1 cellular context compared by ENCODE assay signal in the genomic region with DNA sequence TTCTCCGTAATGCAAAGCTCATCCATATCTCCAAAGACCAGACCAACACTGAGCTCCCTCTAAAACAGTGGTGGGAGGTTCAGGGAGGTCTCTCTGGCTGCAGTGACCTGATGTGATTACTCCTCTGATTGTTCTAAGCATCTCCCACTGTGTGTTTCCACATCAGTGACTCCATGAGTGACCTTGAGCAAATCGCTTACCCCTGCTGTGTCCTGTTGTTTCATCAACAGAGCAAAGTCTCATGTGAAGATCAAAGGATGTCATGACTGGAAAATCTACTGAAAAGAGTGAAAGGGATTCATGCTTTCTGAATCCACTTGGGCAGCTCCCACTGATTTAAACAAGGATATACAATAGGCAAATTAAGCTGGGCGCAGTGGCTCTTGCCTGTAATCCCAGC.
A peak's percentile ranks its signal among the peaks of the same experiment; 100 is the strongest.
TF ChIP-seq lines count a peak whose summit lies in the region.

No MANE protein-coding gene starts in this region.

TF ChIP-seq in HepG2, 621 proteins besides CTCF, POLR2A, EP300 and RAD21 (continued from another document and continues in another):
- TF ChIP-seq ZNF691 (CRISPR knock-in tag; IDR thresholded peaks at IDR 0.05; ENCODE audit: borderline replicate concordance, low read depth) (no peak), ZNF766 (CRISPR knock-in tag; IDR thresholded peaks at IDR 0.05; ENCODE audit: borderline replicate concordance) (no peak), TRIM22 (IDR thresholded peaks at IDR 0.05) (no peak), MEIS1 (CRISPR knock-in tag; IDR thresholded peaks at IDR 0.05; ENCODE audit: borderline replicate concordance) (no peak), MYC (CRISPR knock-in tag; IDR thresholded peaks at IDR 0.05; ENCODE audit: borderline replicate concordance) (no peak), ATF4 (CRISPR knock-in tag; IDR thresholded peaks at IDR 0.05) (peak in 1 of 2 experiments; percentile 77; a peak in 2 of 4 replicates), NCOA2 (CRISPR knock-in tag; IDR thresholded peaks at IDR 0.05) (peak; percentile 70; the same call in 1 of the 2 replicates), THRA (CRISPR knock-in tag; IDR thresholded peaks at IDR 0.05; ENCODE audit: borderline replicate concordance) (0 out of 2 replicates have a peak, but pooled peaks have one; percentile 43), ZUFSP (CRISPR knock-in tag; IDR thresholded peaks at IDR 0.05; ENCODE audit: borderline replicate concordance) (no peak), CENPX (CRISPR knock-in tag; IDR thresholded peaks at IDR 0.05) (no peak), MIXL1 (CRISPR knock-in tag; IDR thresholded peaks at IDR 0.05) (peak; percentile 91), JDP2 (CRISPR knock-in tag; IDR thresholded peaks at IDR 0.05; ENCODE audit: borderline replicate concordance) (no peak), ZGPAT (CRISPR knock-in tag; IDR thresholded peaks at IDR 0.05) (peak; percentile 81), FOXJ3 (CRISPR knock-in tag; IDR thresholded peaks at IDR 0.05; ENCODE audit: borderline replicate concordance) (no peak; the same call in 1 of the 2 replicates), ZNF850 (CRISPR knock-in tag; conservative IDR thresholded peaks at IDR 0.05) (no peak), NPAS2 (CRISPR knock-in tag; IDR thresholded peaks at IDR 0.05; ENCODE audit: borderline replicate concordance) (no peak), SETDB1 (CRISPR knock-in tag; IDR thresholded peaks at IDR 0.05; ENCODE audit: borderline replicate concordance) (no peak), ZNF772 (CRISPR knock-in tag; IDR thresholded peaks at IDR 0.05) (no peak), NR2F2 (IDR thresholded peaks at IDR 0.05; ENCODE audit: borderline replicate concordance, low read depth) (no peak), ZNF546 (CRISPR knock-in tag; conservative IDR thresholded peaks at IDR 0.05) (no peak), RBM22 (optimal IDR thresholded peaks at IDR 0.05; ENCODE audit: low read length) (no peak), TMF1 (CRISPR knock-in tag; IDR thresholded peaks at IDR 0.05; ENCODE audit: low read depth) (no peak), ATF3 (CRISPR knock-in tag; IDR thresholded peaks at IDR 0.05) (no peak), SMYD3 (CRISPR knock-in tag; IDR thresholded peaks at IDR 0.05) (no peak), ZMYM4 (CRISPR knock-in tag; IDR thresholded peaks at IDR 0.05) (no peak), KDM1A (CRISPR knock-in tag; IDR thresholded peaks at IDR 0.05) (peak; percentile 84), MIER3 (CRISPR knock-in tag; IDR thresholded peaks at IDR 0.05; ENCODE audit: borderline replicate concordance) (peak; percentile 87; the same call in 1 of the 2 replicates), YEATS2 (CRISPR knock-in tag; IDR thresholded peaks at IDR 0.05; ENCODE audit: borderline replicate concordance) (no peak), ZBED4 (CRISPR knock-in tag; IDR thresholded peaks at IDR 0.05; ENCODE audit: borderline replicate concordance) (no peak), PHF5A (CRISPR knock-in tag; IDR thresholded peaks at IDR 0.05; ENCODE audit: low read depth, unreplicated experiment) (peak; percentile 56), CBX5 (CRISPR knock-in tag; IDR thresholded peaks at IDR 0.05; ENCODE audit: borderline replicate concordance) (no peak)
- TF ChIP-seq, protein P1, sequence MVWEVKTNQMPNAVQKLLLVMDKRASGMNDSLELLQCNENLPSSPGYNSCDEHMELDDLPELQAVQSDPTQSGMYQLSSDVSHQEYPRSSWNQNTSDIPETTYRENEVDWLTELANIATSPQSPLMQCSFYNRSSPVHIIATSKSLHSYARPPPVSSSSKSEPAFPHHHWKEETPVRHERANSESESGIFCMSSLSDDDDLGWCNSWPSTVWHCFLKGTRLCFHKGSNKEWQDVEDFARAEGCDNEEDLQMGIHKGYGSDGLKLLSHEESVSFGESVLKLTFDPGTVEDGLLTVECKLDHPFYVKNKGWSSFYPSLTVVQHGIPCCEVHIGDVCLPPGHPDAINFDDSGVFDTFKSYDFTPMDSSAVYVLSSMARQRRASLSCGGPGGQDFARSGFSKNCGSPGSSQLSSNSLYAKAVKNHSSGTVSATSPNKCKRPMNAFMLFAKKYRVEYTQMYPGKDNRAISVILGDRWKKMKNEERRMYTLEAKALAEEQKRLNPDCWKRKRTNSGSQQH (CRISPR knock-in tag; IDR thresholded peaks at IDR 0.05; ENCODE audit: low read depth) = no peak
- TF ChIP-seq, protein P2, sequence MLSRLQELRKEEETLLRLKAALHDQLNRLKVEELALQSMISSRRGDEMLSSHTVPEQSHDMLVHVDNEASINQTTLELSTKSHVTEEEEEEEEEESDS (CRISPR knock-in tag; IDR thresholded peaks at IDR 0.05; ENCODE audit: borderline replicate concordance) = no peak
- TF ChIP-seq, protein P3, sequence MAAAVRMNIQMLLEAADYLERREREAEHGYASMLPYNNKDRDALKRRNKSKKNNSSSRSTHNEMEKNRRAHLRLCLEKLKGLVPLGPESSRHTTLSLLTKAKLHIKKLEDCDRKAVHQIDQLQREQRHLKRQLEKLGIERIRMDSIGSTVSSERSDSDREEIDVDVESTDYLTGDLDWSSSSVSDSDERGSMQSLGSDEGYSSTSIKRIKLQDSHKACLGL (CRISPR knock-in tag; IDR thresholded peaks at IDR 0.05) = no peak
- TF ChIP-seq, protein P4, sequence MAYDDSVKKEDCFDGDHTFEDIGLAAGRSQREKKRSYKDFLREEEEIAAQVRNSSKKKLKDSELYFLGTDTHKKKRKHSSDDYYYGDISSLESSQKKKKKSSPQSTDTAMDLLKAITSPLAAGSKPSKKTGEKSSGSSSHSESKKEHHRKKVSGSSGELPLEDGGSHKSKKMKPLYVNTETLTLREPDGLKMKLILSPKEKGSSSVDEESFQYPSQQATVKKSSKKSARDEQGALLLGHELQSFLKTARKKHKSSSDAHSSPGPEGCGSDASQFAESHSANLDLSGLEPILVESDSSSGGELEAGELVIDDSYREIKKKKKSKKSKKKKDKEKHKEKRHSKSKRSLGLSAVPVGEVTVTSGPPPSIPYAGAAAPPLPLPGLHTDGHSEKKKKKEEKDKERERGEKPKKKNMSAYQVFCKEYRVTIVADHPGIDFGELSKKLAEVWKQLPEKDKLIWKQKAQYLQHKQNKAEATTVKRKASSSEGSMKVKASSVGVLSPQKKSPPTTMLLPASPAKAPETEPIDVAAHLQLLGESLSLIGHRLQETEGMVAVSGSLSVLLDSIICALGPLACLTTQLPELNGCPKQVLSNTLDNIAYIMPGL (CRISPR knock-in tag; IDR thresholded peaks at IDR 0.05; ENCODE audit: borderline replicate concordance in 1 of 2, low read depth in 1 of 2) = 0 out of 4 replicates have a peak, but pooled peaks of 1 of the 2 experiments have one; percentile 32
- TF ChIP-seq, protein P5, sequence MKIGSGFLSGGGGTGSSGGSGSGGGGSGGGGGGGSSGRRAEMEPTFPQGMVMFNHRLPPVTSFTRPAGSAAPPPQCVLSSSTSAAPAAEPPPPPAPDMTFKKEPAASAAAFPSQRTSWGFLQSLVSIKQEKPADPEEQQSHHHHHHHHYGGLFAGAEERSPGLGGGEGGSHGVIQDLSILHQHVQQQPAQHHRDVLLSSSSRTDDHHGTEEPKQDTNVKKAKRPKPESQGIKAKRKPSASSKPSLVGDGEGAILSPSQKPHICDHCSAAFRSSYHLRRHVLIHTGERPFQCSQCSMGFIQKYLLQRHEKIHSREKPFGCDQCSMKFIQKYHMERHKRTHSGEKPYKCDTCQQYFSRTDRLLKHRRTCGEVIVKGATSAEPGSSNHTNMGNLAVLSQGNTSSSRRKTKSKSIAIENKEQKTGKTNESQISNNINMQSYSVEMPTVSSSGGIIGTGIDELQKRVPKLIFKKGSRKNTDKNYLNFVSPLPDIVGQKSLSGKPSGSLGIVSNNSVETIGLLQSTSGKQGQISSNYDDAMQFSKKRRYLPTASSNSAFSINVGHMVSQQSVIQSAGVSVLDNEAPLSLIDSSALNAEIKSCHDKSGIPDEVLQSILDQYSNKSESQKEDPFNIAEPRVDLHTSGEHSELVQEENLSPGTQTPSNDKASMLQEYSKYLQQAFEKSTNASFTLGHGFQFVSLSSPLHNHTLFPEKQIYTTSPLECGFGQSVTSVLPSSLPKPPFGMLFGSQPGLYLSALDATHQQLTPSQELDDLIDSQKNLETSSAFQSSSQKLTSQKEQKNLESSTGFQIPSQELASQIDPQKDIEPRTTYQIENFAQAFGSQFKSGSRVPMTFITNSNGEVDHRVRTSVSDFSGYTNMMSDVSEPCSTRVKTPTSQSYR (CRISPR knock-in tag; IDR thresholded peaks at IDR 0.05; ENCODE audit: borderline replicate concordance) = peak; percentile 40; the same call in 1 of the 2 replicates
